ENCODE assay signal across 8 cellular contexts in the genomic region with DNA sequence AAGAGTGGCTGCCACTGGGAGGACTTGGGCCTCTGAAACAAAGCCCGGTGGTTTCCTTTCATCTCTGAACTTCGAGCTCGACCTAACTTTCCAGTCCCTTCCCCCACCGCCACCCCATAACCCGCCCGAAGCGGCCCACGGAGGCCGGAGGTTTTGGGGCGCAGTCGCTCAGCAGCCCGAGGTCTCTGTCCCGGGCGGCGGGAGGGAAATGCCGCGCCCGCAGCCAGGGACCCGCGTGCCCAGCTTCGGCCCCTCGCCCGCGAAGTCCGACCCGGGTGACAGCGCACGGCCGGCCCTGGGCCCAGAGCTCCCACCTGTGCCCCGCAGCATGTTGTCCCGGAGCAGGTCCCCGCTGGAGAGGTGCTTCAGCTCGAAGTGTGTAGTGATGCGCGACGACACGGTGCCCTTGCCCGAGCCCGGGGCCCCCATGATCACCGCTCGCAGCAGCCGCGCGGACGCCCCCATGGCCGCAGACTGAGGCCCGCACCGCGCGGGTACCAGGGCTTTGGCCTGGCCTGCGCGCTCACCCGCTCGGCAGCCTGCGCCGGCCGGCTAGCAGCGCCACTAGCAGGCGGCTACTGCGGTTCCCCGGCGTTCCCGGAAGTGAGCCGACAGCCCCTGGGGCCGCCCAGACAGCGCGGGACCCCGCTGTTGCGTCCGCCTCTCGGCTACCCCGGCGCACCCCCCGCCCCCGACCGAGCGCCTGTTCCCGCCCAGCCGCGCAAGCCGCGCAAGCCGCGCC. TPM values are rescaled to one million over a fixed set of nuclear protein-coding genes. Genes with fewer than 3 reads are reported as not detected.
DNase-seq lines count a peak whose midpoint lies in the region; ATAC-seq and TF ChIP-seq lines count a peak whose summit lies in the region.

A gene (minus strand): TSS at position 580 of the 742 bp plus-strand sequence. CDS start 115 bp downstream, at position 465.

- peaks cover 17% of the 10 kb centered on the region for H3K36me3 Mint-ChIP-seq in nephron progenitor cell (ENCODE audit: low read depth)

- ATAC-seq in GM21717 (IDR thresholded peaks at IDR 0.05; ENCODE audit: unreplicated experiment): peak; percentile 87
- ATAC-seq in stimulated activated naive CD8-positive, alpha-beta T cell treated with anti-CD3 and anti-CD28 coated beads, Interleukin-15, amount 100 ng/mL, for 72 hours: peak; percentile 96

- peak; percentile 90 for DNase-seq in EL
- DNase-seq in KBM-7: peak; percentile 86
- DNase-seq in RPMI8226: peak; percentile 82
- peak; percentile 78 for DNase-seq in activated effector memory CD4-positive, alpha-beta T cell treated with Interleukin-2 at 50 U/mL for 16 hours
- peak; percentile 79 for DNase-seq in fibroblast of the aortic adventitia (ENCODE audit: low read depth)
- peak; percentile 88 for DNase-seq in nephron progenitor cell
- DNase-seq in stimulated activated naive CD8-positive, alpha-beta T cell treated with anti-CD3 and anti-CD28 coated beads, Interleukin-15, amount 100 ng/mL, for 72 hours: peak; percentile 90 to 91

- peak within 1 kb of the TSS; percentile 93 for H3K4me3 Mint-ChIP-seq in nephron progenitor cell
- H3K4me3 Mint-ChIP-seq in stimulated activated naive CD8-positive, alpha-beta T cell treated with anti-CD3 and anti-CD28 coated beads, Interleukin-15, amount 100 ng/mL, for 72 hours: peak within 1 kb of the TSS; percentile 76 to 92

- H3K9me3 Mint-ChIP-seq in nephron progenitor cell: no peaks in the 10 kb centered on the region
- peaks cover 5 to 7% of the 10 kb centered on the region in 2 donors for H3K9me3 Mint-ChIP-seq in stimulated activated naive CD8-positive, alpha-beta T cell treated with anti-CD3 and anti-CD28 coated beads, Interleukin-15, amount 100 ng/mL, for 72 hours

- peaks cover 28% of the 10 kb centered on the region for H3K4me1 Mint-ChIP-seq in nephron progenitor cell
- peaks cover 33% of the 10 kb centered on the region for H3K4me1 Mint-ChIP-seq in stimulated activated naive CD8-positive, alpha-beta T cell treated with anti-CD3 and anti-CD28 coated beads, Interleukin-15, amount 100 ng/mL, for 72 hours

- peaks cover 2% of the 10 kb centered on the region for H3K27me3 Mint-ChIP-seq in nephron progenitor cell (ENCODE audit: low read depth, poor library complexity)
- H3K27me3 Mint-ChIP-seq in stimulated activated naive CD8-positive, alpha-beta T cell treated with anti-CD3 and anti-CD28 coated beads, Interleukin-15, amount 100 ng/mL, for 72 hours: no peaks in the 10 kb centered on the region

- peak within 1 kb of the TSS; percentile 85 for H3K4me3 ChIP-seq in fibroblast of the aortic adventitia (ENCODE audit: low read depth, low read length)

- TF ChIP-seq CTCF in fibroblast of the aortic adventitia (IDR thresholded peaks at IDR 0.05; ENCODE audit: insufficient read depth, low read length) (peak; percentile 9), nephron progenitor cell (IDR thresholded peaks at IDR 0.05) (no peak)

- H3K27ac Mint-ChIP-seq in nephron progenitor cell: peak within 1 kb of the TSS; percentile 65
- H3K27ac Mint-ChIP-seq in stimulated activated naive CD8-positive, alpha-beta T cell treated with anti-CD3 and anti-CD28 coated beads, Interleukin-15, amount 100 ng/mL, for 72 hours: peak within 1 kb of the TSS; percentile 95 to 96

- in situ Hi-C loops in KBM-7 (cut with MboI; ENCODE audit: low pct_unique_long_range_greater_than_20kb, low sequenced_read_pairs): no loop called here

RNA-seq across cellular contexts. Expression of the gene that starts here (rescaled TPM):
- 47.4 and 74.1 TPM in 2 replicates for total RNA-seq in fibroblast of the aortic adventitia (ENCODE audit: low replicate concordance)

Comparison
In these comparisons a context has a peak if more than half of its experiments do, and no peak if none do; other contexts are left out.
1. Peak in every context shown above with its lines: DNase-seq, ATAC-seq and H3K4me3 ChIP-seq.